ENCODE assay signal across 23 cellular contexts in the genomic region with DNA sequence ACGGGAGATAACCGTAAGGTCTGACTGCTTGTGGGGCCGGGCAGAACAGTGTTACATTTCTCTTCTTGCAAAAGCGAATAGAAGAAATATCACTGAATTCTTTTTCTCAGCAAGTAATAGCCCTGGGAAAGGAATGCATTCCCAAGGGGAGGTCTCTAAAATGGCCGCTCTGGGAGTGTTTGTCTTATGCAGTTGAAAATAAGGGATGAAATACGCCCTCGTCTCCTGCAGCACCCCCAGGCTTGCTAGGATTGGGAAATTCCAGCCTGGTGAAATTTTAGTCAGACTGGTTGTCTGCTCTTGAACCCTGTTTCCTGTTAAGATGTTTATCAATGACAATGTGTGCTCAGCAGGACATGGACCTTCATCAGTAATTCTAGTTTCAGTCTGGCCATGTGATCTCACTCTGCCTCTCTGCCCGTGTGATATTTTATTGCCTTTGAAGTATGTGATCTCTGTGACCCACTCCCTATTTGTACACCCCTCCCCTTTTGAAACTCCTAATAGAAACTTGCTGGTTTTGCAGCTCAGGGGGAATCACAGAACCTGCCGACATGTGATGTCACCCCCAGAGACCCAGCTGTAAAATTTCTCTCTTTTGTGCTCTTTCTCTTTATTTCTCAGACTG.
A peak's percentile ranks its signal among the peaks of the same experiment; 100 is the strongest.
DNase-seq lines count a peak whose midpoint lies in the region; ATAC-seq and TF ChIP-seq lines count a peak whose summit lies in the region.
"Had no signal": no experiment of that assay in that cellular context is flagged by ENCODE, and none has a peak within 500 bp of the region (broad histone marks: within the 10 kb centered on the region; RNA-seq: fewer than 3 reads in every experiment).

No MANE protein-coding gene starts in this region.

- no peak overlapping the region for H3K4me3 Mint-ChIP-seq in glutamatergic neuron (ENCODE audit: unreplicated experiment)
- H3K4me3 Mint-ChIP-seq: activated CD4-positive, alpha-beta T cell treated with anti-CD3 and anti-CD28 coated beads, Interleukin-2, amount 10 ng/mL, durations not matched to agents 24 days and 14 days; activated naive CD8-positive, alpha-beta T cell treated with anti-CD3 and anti-CD28 coated beads, Interleukin-2, amount 50 U/mL, for 24 hours; CD8-positive, alpha-beta T cell; stimulated activated naive CD8-positive, alpha-beta T cell treated with anti-CD3 and anti-CD28 coated beads, Interleukin-15, Interleukin-2, amounts not matched to agents 100 ng/mL and 50 ng/mL, for 24 hours; T-cell had no signal

- H3K27me3 ChIP-seq in SJCRH30 = no peaks in the 10 kb centered on the region
- H3K27me3 ChIP-seq: colonic mucosa, spleen, transverse colon had no signal

- H3K27me3 Mint-ChIP-seq in glutamatergic neuron (ENCODE audit: unreplicated experiment) = peaks cover 3% of the 10 kb centered on the region
- H3K27me3 Mint-ChIP-seq: activated CD4-positive, alpha-beta T cell treated with anti-CD3 and anti-CD28 coated beads, Interleukin-2, amount 10 ng/mL, durations not matched to agents 24 days and 14 days; activated naive CD8-positive, alpha-beta T cell treated with anti-CD3 and anti-CD28 coated beads, Interleukin-2, amount 50 U/mL, for 24 hours; stimulated activated naive CD8-positive, alpha-beta T cell treated with anti-CD3 and anti-CD28 coated beads, Interleukin-15, Interleukin-2, amounts not matched to agents 100 ng/mL and 50 ng/mL, for 24 hours; T-cell had no signal

- H3K36me3 ChIP-seq in SJCRH30 = no peaks in the 10 kb centered on the region
- H3K36me3 ChIP-seq: colonic mucosa, spleen, transverse colon had no signal

- H3K9me3 Mint-ChIP-seq in glutamatergic neuron (ENCODE audit: unreplicated experiment) = peaks cover 11% of the 10 kb centered on the region

- 0 out of 2 replicates have a peak, but pooled peaks cover under 1% of the 10 kb centered on the region for H3K4me1 ChIP-seq in SJCRH30
- H3K4me1 ChIP-seq: colonic mucosa, spleen, transverse colon had no signal

- H3K4me3 ChIP-seq in SJCRH30 = no peak overlapping the region
- H3K4me3 ChIP-seq: colonic mucosa, spleen, transverse colon had no signal

- ATAC-seq in GM19467 (IDR thresholded peaks at IDR 0.05; ENCODE audit: unreplicated experiment) (no peak), HG03460 (IDR thresholded peaks at IDR 0.05; ENCODE audit: unreplicated experiment) (no peak)
- ATAC-seq: activated naive CD8-positive, alpha-beta T cell treated with anti-CD3 and anti-CD28 coated beads, Interleukin-2, amount 50 U/mL, for 24 hours; CD8-positive, alpha-beta T cell; T-cell had no signal

- no peaks in the 10 kb centered on the region; the same call in 1 of the 2 replicates for H3K9me3 ChIP-seq in SJCRH30 (replicated peaks)
- H3K9me3 ChIP-seq: colonic mucosa had no signal

- peaks cover 39% of the 10 kb centered on the region for H3K36me3 Mint-ChIP-seq in glutamatergic neuron (ENCODE audit: unreplicated experiment)
- H3K36me3 Mint-ChIP-seq: CD8-positive, alpha-beta T cell; T-cell had no signal

- H3K27ac ChIP-seq in SJCRH30 = no peak overlapping the region
- H3K27ac ChIP-seq: 22Rv1, colonic mucosa, spleen, transverse colon had no signal

- H3K27ac Mint-ChIP-seq in glutamatergic neuron (ENCODE audit: unreplicated experiment) = no peak overlapping the region
- H3K27ac Mint-ChIP-seq: activated CD4-positive, alpha-beta T cell treated with anti-CD3 and anti-CD28 coated beads, Interleukin-2, amount 10 ng/mL, durations not matched to agents 24 days and 14 days; activated naive CD8-positive, alpha-beta T cell treated with anti-CD3 and anti-CD28 coated beads, Interleukin-2, amount 50 U/mL, for 24 hours; CD8-positive, alpha-beta T cell; stimulated activated naive CD8-positive, alpha-beta T cell treated with anti-CD3 and anti-CD28 coated beads, Interleukin-15, Interleukin-2, amounts not matched to agents 100 ng/mL and 50 ng/mL, for 24 hours; T-cell had no signal

- TF ChIP-seq CTCF in glutamatergic neuron (IDR thresholded peaks at IDR 0.05; ENCODE audit: partially characterized antibody, unreplicated experiment) = no peak

- DNase-seq in DMS 273 (lab: John Stamatoyannopoulos, UW; ENCODE audit: unreplicated experiment) (peak; percentile 32), DMS 273 treated with DMSO at 0.1 percent for 48 hours (lab: John Stamatoyannopoulos, UW) (no peak), ELR (ENCODE audit: low read depth) (peak; percentile 15), SJCRH30 (peak; percentile 14 to 34), glutamatergic neuron (peak; percentile 40), activated gamma-delta T cell (lab: John Stamatoyannopoulos, UW) (no peak)
- DNase-seq: activated CD4-positive, alpha-beta T cell treated with anti-CD3 and anti-CD28 coated beads, Interleukin-2, amount 10 ng/mL, durations not matched to agents 24 days and 14 days; activated naive CD8-positive, alpha-beta T cell treated with anti-CD3 and anti-CD28 coated beads, Interleukin-2, amount 50 U/mL, for 24 hours; colonic mucosa; DMS79 treated with DMSO at 0.1 percent for 48 hours; NCI-H1436 treated with DMSO at 0.1 percent for 48 hours; NCI-H2171 treated with DMSO at 0.1 percent for 48 hours; NCI-H774; SHP77 treated with DMSO at 0.1 percent for 48 hours; spleen; stimulated activated CD4-positive, alpha-beta T cell treated with anti-CD3 and anti-CD28 coated beads, Interleukin-4, amount 100 ng/mL, for 1 hour; T-cell; transverse colon had no signal

- H3K4me1 Mint-ChIP-seq in glutamatergic neuron (ENCODE audit: low read depth, unreplicated experiment) = peaks cover 7% of the 10 kb centered on the region
- H3K4me1 Mint-ChIP-seq: activated CD4-positive, alpha-beta T cell treated with anti-CD3 and anti-CD28 coated beads, Interleukin-2, amount 10 ng/mL, durations not matched to agents 24 days and 14 days; activated naive CD8-positive, alpha-beta T cell treated with anti-CD3 and anti-CD28 coated beads, Interleukin-2, amount 50 U/mL, for 24 hours; T-cell had no signal

Comparison
In these comparisons a context has a peak if more than half of its experiments do, and no peak if none do; other contexts are left out.
1. DNase-seq: peak in DMS 273 (single experiment), ELR (single experiment), SJCRH30 (2 of 2) and glutamatergic neuron (single experiment); none in DMS 273 treated with DMSO at 0.1 percent for 48 hours (single experiment) and activated gamma-delta T cell (single experiment).